Comparison of ENCODE assay signal across 1 cellular context in the genomic region with DNA sequence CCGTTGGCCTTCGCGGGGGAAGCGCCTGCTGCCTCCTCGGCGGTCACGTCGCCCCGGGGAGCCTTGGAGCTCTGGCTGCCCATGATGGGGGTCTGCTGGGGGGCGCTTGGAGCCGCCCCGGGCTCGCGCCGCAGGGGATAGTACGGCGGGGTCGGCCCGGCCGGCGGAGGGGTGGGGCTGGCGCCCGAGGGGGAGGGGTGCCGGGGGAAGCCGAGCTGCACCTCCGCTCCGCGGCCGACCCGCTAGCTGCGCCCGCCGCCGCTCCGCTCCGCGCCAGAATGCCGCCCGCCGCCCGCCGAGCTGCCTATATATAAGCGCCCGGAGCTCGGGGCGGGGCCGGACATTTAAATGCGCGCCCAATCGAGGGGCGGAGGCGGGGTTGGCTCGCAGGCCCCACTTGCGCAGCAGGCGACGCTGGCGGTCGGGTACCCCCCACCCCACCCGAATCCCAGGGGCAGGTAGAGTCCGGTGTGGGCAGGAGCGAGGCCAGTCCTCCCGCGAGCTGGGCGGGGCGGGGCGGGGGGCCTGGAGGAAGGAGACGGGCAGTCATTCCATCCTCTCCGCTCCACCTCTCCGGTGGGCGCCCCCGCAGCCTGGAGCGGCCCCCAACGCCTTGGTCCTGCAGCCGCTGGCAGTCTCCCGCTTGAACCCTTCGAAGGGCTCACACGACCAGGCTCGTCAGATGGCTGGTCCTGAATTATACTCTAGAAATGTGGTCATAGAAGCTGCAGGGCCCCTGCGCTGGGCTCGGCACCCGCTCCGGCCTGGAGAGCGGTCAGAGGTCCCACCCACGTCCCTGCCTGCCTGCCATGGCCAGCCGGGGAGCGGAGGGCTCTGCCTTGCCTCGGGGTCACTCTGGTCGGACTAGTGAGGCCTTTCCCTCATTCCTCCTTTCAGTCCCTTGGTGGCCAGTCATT.
A peak's percentile ranks its signal among the peaks of the same experiment; 100 is the strongest.
TF ChIP-seq lines count a peak whose summit lies in the region.

A gene with protein sequence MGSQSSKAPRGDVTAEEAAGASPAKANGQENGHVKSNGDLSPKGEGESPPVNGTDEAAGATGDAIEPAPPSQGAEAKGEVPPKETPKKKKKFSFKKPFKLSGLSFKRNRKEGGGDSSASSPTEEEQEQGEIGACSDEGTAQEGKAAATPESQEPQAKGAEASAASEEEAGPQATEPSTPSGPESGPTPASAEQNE (minus strand): TSS at position 283 of the 917 bp plus-strand sequence. CDS start 200 bp downstream, at position 83.

TF ChIP-seq in HepG2, 621 proteins besides CTCF, POLR2A, EP300 and RAD21 (continued from another document and continues in another):
- TF ChIP-seq HDAC2 (CRISPR knock-in tag; IDR thresholded peaks at IDR 0.05) = no peak
- no peak for TF ChIP-seq HES4 (CRISPR knock-in tag; IDR thresholded peaks at IDR 0.05; ENCODE audit: borderline replicate concordance)
- TF ChIP-seq, protein P1, sequence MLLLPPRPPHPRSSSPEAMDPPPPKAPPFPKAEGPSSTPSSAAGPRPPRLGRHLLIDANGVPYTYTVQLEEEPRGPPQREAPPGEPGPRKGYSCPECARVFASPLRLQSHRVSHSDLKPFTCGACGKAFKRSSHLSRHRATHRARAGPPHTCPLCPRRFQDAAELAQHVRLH (CRISPR knock-in tag; IDR thresholded peaks at IDR 0.05; ENCODE audit: borderline replicate concordance, low read depth) = peak; percentile 36; the same call in 1 of the 2 replicates
- TF ChIP-seq TBX2 (CRISPR knock-in tag; IDR thresholded peaks at IDR 0.05; ENCODE audit: borderline replicate concordance) = no peak; the same call in 1 of the 2 replicates
- no peak for TF ChIP-seq ZSCAN29 (CRISPR knock-in tag; conservative IDR thresholded peaks at IDR 0.05)
- no peak for TF ChIP-seq ZFYVE20 (CRISPR knock-in tag; IDR thresholded peaks at IDR 0.05; ENCODE audit: borderline replicate concordance, low read depth)
- TF ChIP-seq ZNF577 (CRISPR knock-in tag; IDR thresholded peaks at IDR 0.05; ENCODE audit: borderline replicate concordance, low read depth) = no peak
- TF ChIP-seq, protein P2, sequence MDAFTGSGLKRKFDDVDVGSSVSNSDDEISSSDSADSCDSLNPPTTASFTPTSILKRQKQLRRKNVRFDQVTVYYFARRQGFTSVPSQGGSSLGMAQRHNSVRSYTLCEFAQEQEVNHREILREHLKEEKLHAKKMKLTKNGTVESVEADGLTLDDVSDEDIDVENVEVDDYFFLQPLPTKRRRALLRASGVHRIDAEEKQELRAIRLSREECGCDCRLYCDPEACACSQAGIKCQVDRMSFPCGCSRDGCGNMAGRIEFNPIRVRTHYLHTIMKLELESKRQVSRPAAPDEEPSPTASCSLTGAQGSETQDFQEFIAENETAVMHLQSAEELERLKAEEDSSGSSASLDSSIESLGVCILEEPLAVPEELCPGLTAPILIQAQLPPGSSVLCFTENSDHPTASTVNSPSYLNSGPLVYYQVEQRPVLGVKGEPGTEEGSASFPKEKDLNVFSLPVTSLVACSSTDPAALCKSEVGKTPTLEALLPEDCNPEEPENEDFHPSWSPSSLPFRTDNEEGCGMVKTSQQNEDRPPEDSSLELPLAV (CRISPR knock-in tag; conservative IDR thresholded peaks at IDR 0.05; ENCODE audit: low read depth) = no peak
- no peak for TF ChIP-seq TAF15 (IDR thresholded peaks at IDR 0.05; ENCODE audit: low read depth, low read length, poor library complexity, severe bottlenecking)
- TF ChIP-seq RFX5 (IDR thresholded peaks at IDR 0.05; ENCODE audit: low read depth, low read length) = no peak
- TF ChIP-seq ZC3H4 (CRISPR knock-in tag; IDR thresholded peaks at IDR 0.05; ENCODE audit: borderline replicate concordance) = no peak
- no peak for TF ChIP-seq NFE2 (CRISPR knock-in tag; IDR thresholded peaks at IDR 0.05)
- TF ChIP-seq KAT7 (CRISPR knock-in tag; IDR thresholded peaks at IDR 0.05; ENCODE audit: borderline replicate concordance) = peak; percentile 51; the same call in 1 of the 2 replicates
- TF ChIP-seq ZMYM3 (CRISPR knock-in tag; IDR thresholded peaks at IDR 0.05) = no peak
- no peak for TF ChIP-seq ZNF251 (CRISPR knock-in tag; IDR thresholded peaks at IDR 0.05)
- TF ChIP-seq ZNF10 (CRISPR knock-in tag; IDR thresholded peaks at IDR 0.05; ENCODE audit: borderline replicate concordance, low read depth) = no peak
- no peak for TF ChIP-seq JUNB (CRISPR knock-in tag; IDR thresholded peaks at IDR 0.05; ENCODE audit: borderline replicate concordance)
- TF ChIP-seq ZNF552 (CRISPR knock-in tag; IDR thresholded peaks at IDR 0.05; ENCODE audit: borderline replicate concordance) = no peak
- no peak for TF ChIP-seq MIXL1 (CRISPR knock-in tag; IDR thresholded peaks at IDR 0.05)
- TF ChIP-seq, protein P3, sequence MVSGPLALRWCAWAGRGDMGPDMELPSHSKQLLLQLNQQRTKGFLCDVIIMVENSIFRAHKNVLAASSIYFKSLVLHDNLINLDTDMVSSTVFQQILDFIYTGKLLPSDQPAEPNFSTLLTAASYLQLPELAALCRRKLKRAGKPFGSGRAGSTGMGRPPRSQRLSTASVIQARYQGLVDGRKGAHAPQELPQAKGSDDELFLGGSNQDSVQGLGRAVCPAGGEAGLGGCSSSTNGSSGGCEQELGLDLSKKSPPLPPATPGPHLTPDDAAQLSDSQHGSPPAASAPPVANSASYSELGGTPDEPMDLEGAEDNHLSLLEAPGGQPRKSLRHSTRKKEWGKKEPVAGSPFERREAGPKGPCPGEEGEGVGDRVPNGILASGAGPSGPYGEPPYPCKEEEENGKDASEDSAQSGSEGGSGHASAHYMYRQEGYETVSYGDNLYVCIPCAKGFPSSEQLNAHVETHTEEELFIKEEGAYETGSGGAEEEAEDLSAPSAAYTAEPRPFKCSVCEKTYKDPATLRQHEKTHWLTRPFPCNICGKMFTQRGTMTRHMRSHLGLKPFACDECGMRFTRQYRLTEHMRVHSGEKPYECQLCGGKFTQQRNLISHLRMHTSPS (CRISPR knock-in tag; IDR thresholded peaks at IDR 0.05; ENCODE audit: low read depth) = no peak
- TF ChIP-seq CAMTA2 (CRISPR knock-in tag; IDR thresholded peaks at IDR 0.05; ENCODE audit: borderline replicate concordance) = 0 out of 2 replicates have a peak, but pooled peaks have one; percentile 18
- TF ChIP-seq RXRB (CRISPR knock-in tag; IDR thresholded peaks at IDR 0.05; ENCODE audit: borderline replicate concordance) = peak; percentile 22; the same call in 1 of the 2 replicates
- TF ChIP-seq ZNF556 (CRISPR knock-in tag; IDR thresholded peaks at IDR 0.05; ENCODE audit: borderline replicate concordance) = peak; percentile 33; the same call in 1 of the 2 replicates
- TF ChIP-seq NKX3-1 (CRISPR knock-in tag; IDR thresholded peaks at IDR 0.05) = no peak
- TF ChIP-seq STAG1 (CRISPR knock-in tag; IDR thresholded peaks at IDR 0.05) = no peak
- TF ChIP-seq SALL1 (CRISPR knock-in tag; IDR thresholded peaks at IDR 0.05) = peak; percentile 61; the same call in 1 of the 2 replicates
- TF ChIP-seq SOX6 (IDR thresholded peaks at IDR 0.05) = no peak
- TF ChIP-seq SOX6 (CRISPR knock-in tag; IDR thresholded peaks at IDR 0.05) = 0 out of 2 replicates have a peak, but pooled peaks have one; percentile 39
- TF ChIP-seq, protein P4, sequence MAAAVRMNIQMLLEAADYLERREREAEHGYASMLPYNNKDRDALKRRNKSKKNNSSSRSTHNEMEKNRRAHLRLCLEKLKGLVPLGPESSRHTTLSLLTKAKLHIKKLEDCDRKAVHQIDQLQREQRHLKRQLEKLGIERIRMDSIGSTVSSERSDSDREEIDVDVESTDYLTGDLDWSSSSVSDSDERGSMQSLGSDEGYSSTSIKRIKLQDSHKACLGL (CRISPR knock-in tag; IDR thresholded peaks at IDR 0.05) = no peak
- TF ChIP-seq, protein P5, sequence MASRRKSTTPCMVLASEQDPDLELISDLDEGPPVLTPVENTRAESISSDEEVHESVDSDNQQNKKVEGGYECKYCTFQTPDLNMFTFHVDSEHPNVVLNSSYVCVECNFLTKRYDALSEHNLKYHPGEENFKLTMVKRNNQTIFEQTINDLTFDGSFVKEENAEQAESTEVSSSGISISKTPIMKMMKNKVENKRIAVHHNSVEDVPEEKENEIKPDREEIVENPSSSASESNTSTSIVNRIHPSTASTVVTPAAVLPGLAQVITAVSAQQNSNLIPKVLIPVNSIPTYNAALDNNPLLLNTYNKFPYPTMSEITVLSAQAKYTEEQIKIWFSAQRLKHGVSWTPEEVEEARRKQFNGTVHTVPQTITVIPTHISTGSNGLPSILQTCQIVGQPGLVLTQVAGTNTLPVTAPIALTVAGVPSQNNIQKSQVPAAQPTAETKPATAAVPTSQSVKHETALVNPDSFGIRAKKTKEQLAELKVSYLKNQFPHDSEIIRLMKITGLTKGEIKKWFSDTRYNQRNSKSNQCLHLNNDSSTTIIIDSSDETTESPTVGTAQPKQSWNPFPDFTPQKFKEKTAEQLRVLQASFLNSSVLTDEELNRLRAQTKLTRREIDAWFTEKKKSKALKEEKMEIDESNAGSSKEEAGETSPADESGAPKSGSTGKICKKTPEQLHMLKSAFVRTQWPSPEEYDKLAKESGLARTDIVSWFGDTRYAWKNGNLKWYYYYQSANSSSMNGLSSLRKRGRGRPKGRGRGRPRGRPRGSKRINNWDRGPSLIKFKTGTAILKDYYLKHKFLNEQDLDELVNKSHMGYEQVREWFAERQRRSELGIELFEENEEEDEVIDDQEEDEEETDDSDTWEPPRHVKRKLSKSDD (CRISPR knock-in tag; IDR thresholded peaks at IDR 0.05; ENCODE audit: low read depth) = no peak
- TF ChIP-seq CREB1 (IDR thresholded peaks at IDR 0.05) = no peak
- no peak for TF ChIP-seq CREB1 (CRISPR knock-in tag; IDR thresholded peaks at IDR 0.05)
- TF ChIP-seq GFI1 (CRISPR knock-in tag; IDR thresholded peaks at IDR 0.05; ENCODE audit: borderline replicate concordance) = no peak
- TF ChIP-seq, protein P6, sequence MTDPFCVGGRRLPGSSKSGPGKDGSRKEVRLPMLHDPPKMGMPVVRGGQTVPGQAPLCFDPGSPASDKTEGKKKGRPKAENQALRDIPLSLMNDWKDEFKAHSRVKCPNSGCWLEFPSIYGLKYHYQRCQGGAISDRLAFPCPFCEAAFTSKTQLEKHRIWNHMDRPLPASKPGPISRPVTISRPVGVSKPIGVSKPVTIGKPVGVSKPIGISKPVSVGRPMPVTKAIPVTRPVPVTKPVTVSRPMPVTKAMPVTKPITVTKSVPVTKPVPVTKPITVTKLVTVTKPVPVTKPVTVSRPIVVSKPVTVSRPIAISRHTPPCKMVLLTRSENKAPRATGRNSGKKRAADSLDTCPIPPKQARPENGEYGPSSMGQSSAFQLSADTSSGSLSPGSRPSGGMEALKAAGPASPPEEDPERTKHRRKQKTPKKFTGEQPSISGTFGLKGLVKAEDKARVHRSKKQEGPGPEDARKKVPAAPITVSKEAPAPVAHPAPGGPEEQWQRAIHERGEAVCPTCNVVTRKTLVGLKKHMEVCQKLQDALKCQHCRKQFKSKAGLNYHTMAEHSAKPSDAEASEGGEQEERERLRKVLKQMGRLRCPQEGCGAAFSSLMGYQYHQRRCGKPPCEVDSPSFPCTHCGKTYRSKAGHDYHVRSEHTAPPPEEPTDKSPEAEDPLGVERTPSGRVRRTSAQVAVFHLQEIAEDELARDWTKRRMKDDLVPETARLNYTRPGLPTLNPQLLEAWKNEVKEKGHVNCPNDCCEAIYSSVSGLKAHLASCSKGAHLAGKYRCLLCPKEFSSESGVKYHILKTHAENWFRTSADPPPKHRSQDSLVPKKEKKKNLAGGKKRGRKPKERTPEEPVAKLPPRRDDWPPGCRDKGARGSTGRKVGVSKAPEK (CRISPR knock-in tag; IDR thresholded peaks at IDR 0.05; ENCODE audit: borderline replicate concordance) = no peak
- TF ChIP-seq ZNF24 (IDR thresholded peaks at IDR 0.05) = no peak
- no peak for TF ChIP-seq ZNF44 (CRISPR knock-in tag; IDR thresholded peaks at IDR 0.05)
- no peak for TF ChIP-seq HIVEP1 (CRISPR knock-in tag; IDR thresholded peaks at IDR 0.05)
- no peak for TF ChIP-seq ZNF335 (CRISPR knock-in tag; IDR thresholded peaks at IDR 0.05)
- no peak for TF ChIP-seq ZFP1 (CRISPR knock-in tag; IDR thresholded peaks at IDR 0.05)
- TF ChIP-seq ZNF230 (CRISPR knock-in tag; IDR thresholded peaks at IDR 0.05) = no peak
- TF ChIP-seq ELF4 (CRISPR knock-in tag; IDR thresholded peaks at IDR 0.05; ENCODE audit: borderline replicate concordance) = no peak
- TF ChIP-seq, protein P7, sequence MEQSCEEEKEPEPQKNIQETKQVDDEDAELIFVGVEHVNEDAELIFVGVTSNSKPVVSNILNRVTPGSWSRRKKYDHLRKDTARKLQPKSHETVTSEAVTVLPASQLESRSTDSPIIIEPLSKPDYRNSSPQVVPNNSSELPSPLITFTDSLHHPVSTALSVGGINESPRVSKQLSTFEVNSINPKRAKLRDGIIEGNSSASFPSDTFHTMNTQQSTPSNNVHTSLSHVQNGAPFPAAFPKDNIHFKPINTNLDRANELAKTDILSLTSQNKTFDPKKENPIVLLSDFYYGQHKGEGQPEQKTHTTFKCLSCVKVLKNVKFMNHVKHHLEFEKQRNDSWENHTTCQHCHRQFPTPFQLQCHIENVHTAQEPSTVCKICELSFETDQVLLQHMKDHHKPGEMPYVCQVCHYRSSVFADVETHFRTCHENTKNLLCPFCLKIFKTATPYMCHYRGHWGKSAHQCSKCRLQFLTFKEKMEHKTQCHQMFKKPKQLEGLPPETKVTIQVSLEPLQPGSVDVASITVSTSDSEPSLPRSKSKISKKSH (CRISPR knock-in tag; IDR thresholded peaks at IDR 0.05; ENCODE audit: borderline replicate concordance) = no peak
- TF ChIP-seq ZBTB8A (CRISPR knock-in tag; IDR thresholded peaks at IDR 0.05; ENCODE audit: borderline replicate concordance, low read depth) = no peak
- TF ChIP-seq ZNF232 (CRISPR knock-in tag; IDR thresholded peaks at IDR 0.05; ENCODE audit: borderline replicate concordance) = no peak
- TF ChIP-seq NPAS2 (CRISPR knock-in tag; IDR thresholded peaks at IDR 0.05; ENCODE audit: borderline replicate concordance) = no peak
